16 cellular contexts compared by ENCODE assay signal in genomic region chr7:87398441-87398840, GRCh38. TPM values are rescaled to one million over a fixed set of nuclear protein-coding genes. Genes with fewer than 3 reads are reported as not detected.
DNase-seq lines count a peak whose midpoint lies in the region; ATAC-seq and TF ChIP-seq lines count a peak whose summit lies in the region.
"Had no signal": no experiment of that assay in that cellular context is flagged by ENCODE, and none has a peak within 500 bp of the region (broad histone marks: within the 10 kb centered on the region; RNA-seq: fewer than 3 reads in every experiment).

No MANE protein-coding gene starts in this region.

- peaks cover 4% of the 10 kb centered on the region; the same call in 1 of the 2 replicates for H3K36me3 ChIP-seq in IMR-90 (ENCODE audit: control insufficient read depth, insufficient read depth, low read length)
- H3K36me3 ChIP-seq: adrenal gland, BE2C, pancreas had no signal

- peak overlapping the region in 1 of 2 experiments; percentile 70; a peak in 1 of 4 replicates for H4K8ac ChIP-seq in IMR-90 (ENCODE audit: low read depth in 2 of 2, low read length in 2 of 2)

- no peaks in the 10 kb centered on the region for H3K9me3 Mint-ChIP-seq in memory B cell

- H2BK5ac ChIP-seq in IMR-90 (ENCODE audit: low read depth, low read length, poor library complexity, severe bottlenecking): peak overlapping the region; percentile 94

- H2AK9ac ChIP-seq in IMR-90 (replicated peaks; ENCODE audit: low read depth, low read length, poor library complexity): no peak overlapping the region

- POLR2A ChIA-PET in IMR-90 (lab: Charles Lee; ENCODE audit: unreplicated experiment): no interaction called here

- peak overlapping the region; percentile 27; the same call in 1 of the 2 replicates for H4K5ac ChIP-seq in IMR-90 (ENCODE audit: low read depth, low read length)

- no TSS peak for BruUV-seq in IMR-90 (replicated peaks; lab: Mats Ljungman, UMichigan)

- no peak overlapping the region for H3K4me3 Mint-ChIP-seq in memory B cell

- H3K4me1 ChIP-seq in IMR-90 (ENCODE audit: control insufficient read depth, insufficient read depth, low read length): peaks cover 9% of the 10 kb centered on the region
- H3K4me1 ChIP-seq: adrenal gland, BE2C, pancreas had no signal

- peak; percentile 24 for DNase-seq in AG08396 (ENCODE audit: low spot score)
- peak; percentile 79 for DNase-seq in IMR-90
- DNase-seq in cardiac fibroblast (ENCODE audit: low read depth in 2 of 2): peak; percentile 28 to 55
- no peak for DNase-seq in memory B cell (ENCODE audit: low spot score in 2 of 2)
- no peak for DNase-seq in NCI-H2196 (lab: John Stamatoyannopoulos, UW; ENCODE audit: unreplicated experiment)
- DNase-seq: activated T-cell treated with anti-CD3 and anti-CD28 coated beads, Interleukin-2, amount 50 U/mL, for 1 hour; adrenal gland; BE2C; effector CD4-positive, alpha-beta T cell; KG1; NCI-H1694; pancreas; stimulated activated CD4-positive, alpha-beta T cell treated with anti-CD3 and anti-CD28 coated beads, Interleukin-2, amount 100 ng/mL, for 24 hours had no signal

- peaks cover 2% of the 10 kb centered on the region; the same call in 1 of the 2 replicates for H3K9me3 ChIP-seq in IMR-90 (ENCODE audit: control insufficient read depth, insufficient read depth, low read length)
- H3K9me3 ChIP-seq: adrenal gland, BE2C, pancreas had no signal

- no peaks in the 10 kb centered on the region for H3K27me3 Mint-ChIP-seq in memory B cell

- H3K56ac ChIP-seq in IMR-90 (ENCODE audit: extremely low read depth, insufficient read depth, low read length): peak overlapping the region; percentile 61; the same call in 1 of the 2 replicates

- peak overlapping the region; percentile 68; the same call in 1 of the 2 replicates for H2BK120ac ChIP-seq in IMR-90 (ENCODE audit: low read depth, low read length)

- intact Hi-C loops in IMR-90 (cut with micrococcal nuclease): loop anchor here (1.0 to 5.0 kb wide), 2 partner anchors 51 to 81 kb away; partner anchors contain the start of gene CROT

- CTCF ChIA-PET in IMR-90 (lab: Yijun Ruan, JAX): interaction anchor here (0.8 kb wide), 1 partner anchor 18 kb away, joined by 3 read pairs; no protein-coding TSS in a partner anchor

- H3K4me3 ChIP-seq in IMR-90 (ENCODE audit: insufficient read depth, low read depth, low read length) (no peak overlapping the region), cardiac fibroblast (replicated peaks in 1 of 2; ENCODE audit: low read depth in 2 of 2, low read length in 2 of 2) (no peak overlapping the region)
- H3K4me3 ChIP-seq: adrenal gland, pancreas had no signal

- H3K23ac ChIP-seq in IMR-90 (ENCODE audit: low read depth, low read length): no peak overlapping the region

- no peak for TF ChIP-seq RAD21 in IMR-90 (IDR thresholded peaks at IDR 0.05; ENCODE audit: low read length)

- no peaks in the 10 kb centered on the region for H4K20me1 ChIP-seq in IMR-90 (ENCODE audit: insufficient read depth, low read length)

- peak overlapping the region; percentile 19 for H3K27ac Mint-ChIP-seq in memory B cell

- no peak for TF ChIP-seq POLR2A in IMR-90 (IDR thresholded peaks at IDR 0.05; ENCODE audit: low read depth, low read length)

- H2BK20ac ChIP-seq in IMR-90 (ENCODE audit: low read depth, low read length): peak overlapping the region; percentile 72; the same call in 1 of the 2 replicates

- WGBS in IMR-90 (ENCODE audit: extremely low coverage in 2 of 2, insufficient read length in 1 of 2), 2 experiments: no CpG with 5 or more reads among the region's 2 CpGs

- dilution Hi-C loops in IMR-90 (cut with HindIII; ENCODE audit: low sequenced_read_pairs, unreplicated experiment): no loop called here

- in situ Hi-C loops in IMR-90 (cut with MboI; ENCODE audit: low sequenced_read_pairs): no loop called here

- H2BK15ac ChIP-seq in IMR-90 (ENCODE audit: low read depth, low read length): peak overlapping the region; percentile 73; the same call in 1 of the 3 replicates

- H3K27me3 ChIP-seq in IMR-90 (ENCODE audit: control insufficient read depth, insufficient read depth, low read length): no peaks in the 10 kb centered on the region
- H3K27me3 ChIP-seq: adrenal gland, BE2C, pancreas had no signal

- TF ChIP-seq CTCF in IMR-90 (conservative IDR thresholded peaks at IDR 0.05; ENCODE audit: low read depth, low read length) (no peak), cardiac fibroblast (IDR thresholded peaks at IDR 0.05; ENCODE audit: low read depth, low read length) (no peak)

- H4K91ac ChIP-seq in IMR-90 (ENCODE audit: insufficient read depth, low read depth, low read length): peak overlapping the region; percentile 74; the same call in 1 of the 2 replicates

- H3K9me1 ChIP-seq in IMR-90 (ENCODE audit: insufficient read depth, low read length): peaks cover 7% of the 10 kb centered on the region

- H3K79me1 ChIP-seq in IMR-90 (ENCODE audit: low read depth in 1 of 2, low read length in 2 of 2): no peaks in the 10 kb centered on the region

- peak; percentile 86 for ATAC-seq in IMR-90 (ENCODE audit: low read depth)
- no peak for ATAC-seq in memory B cell (ENCODE audit: low read depth)
- no peak for ATAC-seq in GM19463 (IDR thresholded peaks at IDR 0.05; ENCODE audit: unreplicated experiment)
- ATAC-seq in GM19467 (IDR thresholded peaks at IDR 0.05; ENCODE audit: unreplicated experiment): no peak
- ATAC-seq in GM18502 (IDR thresholded peaks at IDR 0.05; ENCODE audit: poor library complexity, unreplicated experiment): no peak
- ATAC-seq: pancreas had no signal

- H3K27ac ChIP-seq in IMR-90 (ENCODE audit: insufficient read depth, low read length): peak overlapping the region; percentile 46; the same call in 1 of the 2 replicates
- H3K27ac ChIP-seq: adrenal gland, pancreas had no signal

- H3K9ac ChIP-seq in IMR-90 (ENCODE audit: low read depth, low read length): no peak overlapping the region

- no peak overlapping the region for H2AFZ ChIP-seq in IMR-90 (replicated peaks; ENCODE audit: low read length, poor library complexity)

- peak overlapping the region; percentile 85; the same call in 1 of the 2 replicates for H3K18ac ChIP-seq in IMR-90 (ENCODE audit: low read depth, low read length)

- no peak overlapping the region for H2AK5ac ChIP-seq in IMR-90 (ENCODE audit: low read depth, low read length)

- H3K4me2 ChIP-seq in IMR-90 (ENCODE audit: low read depth, low read length): peak overlapping the region; percentile 69

- no peak overlapping the region for H3K4ac ChIP-seq in IMR-90 (ENCODE audit: low read depth, low read length)

- peaks cover 30% of the 10 kb centered on the region for H3K36me3 Mint-ChIP-seq in memory B cell

- 0 out of 2 replicates have a peak overlapping the region, but pooled peaks have one; percentile 46 for H3K14ac ChIP-seq in IMR-90 (replicated peaks; ENCODE audit: low read depth, low read length)

- no peaks in the 10 kb centered on the region for H3K4me1 Mint-ChIP-seq in memory B cell

TF ChIP-seq in IMR-90, 13 proteins besides CTCF, POLR2A, EP300 and RAD21:
- TF ChIP-seq RCOR1 (IDR thresholded peaks at IDR 0.05; ENCODE audit: insufficient replicate concordance, low read length) (no peak), USF2 (IDR thresholded peaks at IDR 0.05; ENCODE audit: low read depth, low read length) (no peak), MAFK (IDR thresholded peaks at IDR 0.05; ENCODE audit: low read depth, low read length) (no peak), SMC3 (IDR thresholded peaks at IDR 0.05; ENCODE audit: low read depth, low read length) (no peak), ELK1 (IDR thresholded peaks at IDR 0.05; ENCODE audit: borderline replicate concordance, low read depth, low read length) (no peak), CHD1 (IDR thresholded peaks at IDR 0.05; ENCODE audit: low read depth, low read length) (no peak), MXI1 (IDR thresholded peaks at IDR 0.05; ENCODE audit: borderline replicate concordance, low read depth, low read length) (no peak), FOS (IDR thresholded peaks at IDR 0.05; ENCODE audit: low read depth, low read length) (no peak; the same call in 1 of the 2 replicates), NFE2L2 (IDR thresholded peaks at IDR 0.05; ENCODE audit: low read depth, low read length) (no peak), RFX5 (IDR thresholded peaks at IDR 0.05; ENCODE audit: low read depth, low read length) (no peak), BHLHE40 (IDR thresholded peaks at IDR 0.05; ENCODE audit: low read depth, low read length) (no peak), MAZ (IDR thresholded peaks at IDR 0.05; ENCODE audit: borderline replicate concordance, low read depth, low read length) (no peak), CEBPB (IDR thresholded peaks at IDR 0.05; ENCODE audit: low read depth, low read length) (no peak)
TF ChIP-seq in IMR-90: peak in this region for 0.

RNA-seq across cellular contexts. Expression of gene CROT, which starts 53.0 kb away (rescaled TPM):
- total RNA-seq in IMR-90 (2012; rRNA removed): 7.5 and 14.4 TPM in 2 replicates
- 7.2 and 10.0 TPM in 2 replicates for polyA plus RNA-seq in IMR-90 (2012; rRNA removed)
- polyA plus RNA-seq in IMR-90 (2012; cell fraction: cytosol; rRNA removed): 1.8 and 2.0 TPM in 2 replicates
- 2.0 and 21.2 TPM in 2 replicates for polyA plus RNA-seq in IMR-90 (2012; cell fraction: nucleus; rRNA removed; ENCODE audit: low replicate concordance)

Comparison
In these comparisons a context has a peak if more than half of its experiments do, and no peak if none do; other contexts are left out.
1. DNase-seq: peak in AG08396 (single experiment), IMR-90 (single experiment) and cardiac fibroblast (2 of 2); none in memory B cell (0 of 2) and NCI-H2196 (single experiment).